12 cellular contexts compared by ENCODE assay signal in genomic region chr20:49270177-49270576, GRCh38. TPM values are rescaled to one million over a fixed set of nuclear protein-coding genes. Genes with fewer than 3 reads are reported as not detected.
DNase-seq lines count a peak whose midpoint lies in the region; ATAC-seq and TF ChIP-seq lines count a peak whose summit lies in the region.
"Had no signal": no experiment of that assay in that cellular context is flagged by ENCODE, and none has a peak within 500 bp of the region (broad histone marks: within the 10 kb centered on the region; RNA-seq: fewer than 3 reads in every experiment).

No MANE protein-coding gene starts in this region.

- H3K27ac ChIP-seq in naive thymus-derived CD4-positive, alpha-beta T cell (ENCODE audit: low read depth, low read length): no peak overlapping the region

- H3K27ac Mint-ChIP-seq in activated CD4-positive, alpha-beta T cell treated with anti-CD3 and anti-CD28 coated beads, Interleukin-2, amount 10 ng/mL, durations not matched to agents 24 days and 14 days: peak overlapping the region; percentile 10
- H3K27ac Mint-ChIP-seq in activated naive CD8-positive, alpha-beta T cell treated with anti-CD3 and anti-CD28 coated beads, Interleukin-2, amount 50 U/mL, for 24 hours: peak overlapping the region; percentile 60
- H3K27ac Mint-ChIP-seq in naive thymus-derived CD4-positive, alpha-beta T cell: peak overlapping the region in 3 of 9 donors; percentile 21 to 39 (median 32)

- H3K36me3 Mint-ChIP-seq in activated CD4-positive, alpha-beta T cell treated with anti-CD3 and anti-CD28 coated beads, Interleukin-2, amount 10 ng/mL, durations not matched to agents 24 days and 14 days (ENCODE audit: low read depth): peaks cover 78% of the 10 kb centered on the region
- H3K36me3 Mint-ChIP-seq in activated naive CD8-positive, alpha-beta T cell treated with anti-CD3 and anti-CD28 coated beads, Interleukin-2, amount 50 U/mL, for 24 hours (ENCODE audit: low read depth): peaks cover 80% of the 10 kb centered on the region
- H3K36me3 Mint-ChIP-seq in naive thymus-derived CD4-positive, alpha-beta T cell: peaks cover 12 to 66% (median 61%) of the 10 kb centered on the region in 5 donors

- no peaks in the 10 kb centered on the region for H3K27me3 ChIP-seq in naive thymus-derived CD4-positive, alpha-beta T cell (ENCODE audit: control insufficient read depth in 2 of 2, insufficient read depth in 2 of 2, low read length in 2 of 2)

- H3K4me1 Mint-ChIP-seq in activated CD4-positive, alpha-beta T cell treated with anti-CD3 and anti-CD28 coated beads, Interleukin-2, amount 10 ng/mL, durations not matched to agents 24 days and 14 days: peaks cover 64% of the 10 kb centered on the region
- peaks cover 82% of the 10 kb centered on the region for H3K4me1 Mint-ChIP-seq in activated naive CD8-positive, alpha-beta T cell treated with anti-CD3 and anti-CD28 coated beads, Interleukin-2, amount 50 U/mL, for 24 hours
- peaks cover 52 to 87% (median 73%) of the 10 kb centered on the region in 7 donors for H3K4me1 Mint-ChIP-seq in naive thymus-derived CD4-positive, alpha-beta T cell

- CTCF ChIA-PET in naive thymus-derived CD4-positive, alpha-beta T cell (lab: Charles Lee): no interaction called here

- intact Hi-C loops in activated CD4-positive, alpha-beta T cell treated with anti-CD3 and anti-CD28 coated beads, Interleukin-2, amount 10 ng/mL, durations not matched to agents 24 days and 14 days (cut with micrococcal nuclease): no loop called here
- intact Hi-C loops in naive thymus-derived CD4-positive, alpha-beta T cell (cut with micrococcal nuclease): loop anchor here in 1 of 2 donors (10.0 kb wide), 1 partner anchor 505 kb away; no protein-coding TSS in a partner anchor

- POLR2A ChIA-PET in naive thymus-derived CD4-positive, alpha-beta T cell (lab: Charles Lee): interaction anchor here (0.7 to 2.0 kb wide), 4 partner anchors 8 to 23 kb away, joined by 3 to 5 read pairs (median 4); partner anchors contain the start of gene ZNFX1

- peak overlapping the region; percentile 28 for H3K4me3 ChIP-seq in HFF-Myc (replicated peaks; ENCODE audit: low read depth, low read length)
- H3K4me3 ChIP-seq in naive thymus-derived CD4-positive, alpha-beta T cell (ENCODE audit: low read length): no peak overlapping the region

- no peak for ATAC-seq in activated naive CD8-positive, alpha-beta T cell treated with anti-CD3 and anti-CD28 coated beads, Interleukin-2, amount 50 U/mL, for 24 hours
- ATAC-seq in naive thymus-derived CD4-positive, alpha-beta T cell: no peak
- ATAC-seq in GM18498 (IDR thresholded peaks at IDR 0.05; ENCODE audit: unreplicated experiment): no peak
- ATAC-seq: sciatic nerve had no signal

- H3K27me3 Mint-ChIP-seq in activated CD4-positive, alpha-beta T cell treated with anti-CD3 and anti-CD28 coated beads, Interleukin-2, amount 10 ng/mL, durations not matched to agents 24 days and 14 days: no peaks in the 10 kb centered on the region
- no peaks in the 10 kb centered on the region for H3K27me3 Mint-ChIP-seq in activated naive CD8-positive, alpha-beta T cell treated with anti-CD3 and anti-CD28 coated beads, Interleukin-2, amount 50 U/mL, for 24 hours
- no peaks in the 10 kb centered on the region for H3K27me3 Mint-ChIP-seq in naive thymus-derived CD4-positive, alpha-beta T cell

- no peak for TF ChIP-seq CTCF in HFF-Myc (IDR thresholded peaks at IDR 0.05; ENCODE audit: low read depth, low read length, missing control alignments)

- peaks cover 23 to 27% of the 10 kb centered on the region in 2 donors for H3K4me1 ChIP-seq in naive thymus-derived CD4-positive, alpha-beta T cell (ENCODE audit: control insufficient read depth in 2 of 2, insufficient read depth in 2 of 2, low read length in 2 of 2)

- no peaks in the 10 kb centered on the region for H3K9me3 ChIP-seq in naive thymus-derived CD4-positive, alpha-beta T cell (ENCODE audit: control insufficient read depth in 2 of 3, low read length in 3 of 3)

- DNase-seq in activated CD4-positive, alpha-beta T cell treated with anti-CD3 and anti-CD28 coated beads, Interleukin-2, amount 10 ng/mL, durations not matched to agents 24 days and 14 days: no peak
- no peak for DNase-seq in activated CD4-positive, alpha-beta T cell treated with anti-CD3 and anti-CD28 coated beads for 4 hours
- no peak for DNase-seq in HFF-Myc (ENCODE audit: extremely low read depth, low read depth)
- DNase-seq in activated naive CD8-positive, alpha-beta T cell treated with anti-CD3 and anti-CD28 coated beads, Interleukin-2, amount 50 U/mL, for 24 hours: no peak
- DNase-seq in naive thymus-derived CD4-positive, alpha-beta T cell: no peak
- DNase-seq in stimulated activated naive CD4-positive, alpha-beta T cell (lab: John Stamatoyannopoulos, UW): no peak
- DNase-seq in activated gamma-delta T cell (lab: John Stamatoyannopoulos, UW): no peak
- DNase-seq: ACHN, glutamatergic neuron, NCI-H1930 had no signal

- H3K4me3 Mint-ChIP-seq in activated CD4-positive, alpha-beta T cell treated with anti-CD3 and anti-CD28 coated beads, Interleukin-2, amount 10 ng/mL, durations not matched to agents 24 days and 14 days: peak overlapping the region; percentile 78
- H3K4me3 Mint-ChIP-seq in activated naive CD8-positive, alpha-beta T cell treated with anti-CD3 and anti-CD28 coated beads, Interleukin-2, amount 50 U/mL, for 24 hours: peak overlapping the region; percentile 78
- peak overlapping the region in 9 of 10 donors; percentile 45 to 84 (median 70) for H3K4me3 Mint-ChIP-seq in naive thymus-derived CD4-positive, alpha-beta T cell

- H3K36me3 ChIP-seq in naive thymus-derived CD4-positive, alpha-beta T cell (ENCODE audit: control insufficient read depth in 2 of 3, insufficient read depth in 3 of 3, low read length in 3 of 3): peaks cover 16 to 64% (median 18%) of the 10 kb centered on the region in 3 experiments

- peaks cover 5% of the 10 kb centered on the region for H3K9me3 Mint-ChIP-seq in activated CD4-positive, alpha-beta T cell treated with anti-CD3 and anti-CD28 coated beads, Interleukin-2, amount 10 ng/mL, durations not matched to agents 24 days and 14 days
- peaks cover 5% of the 10 kb centered on the region for H3K9me3 Mint-ChIP-seq in activated naive CD8-positive, alpha-beta T cell treated with anti-CD3 and anti-CD28 coated beads, Interleukin-2, amount 50 U/mL, for 24 hours
- H3K9me3 Mint-ChIP-seq in naive thymus-derived CD4-positive, alpha-beta T cell: peaks cover 0 to 7% (median 0%) of the 10 kb centered on the region in 11 donors

RNA-seq across cellular contexts. Expression of gene ZNFX1, which starts 7.7 kb away (rescaled TPM):
- 61.2 and 61.5 TPM in 2 replicates for total RNA-seq in activated CD4-positive, alpha-beta T cell treated with anti-CD3 and anti-CD28 coated beads, Interleukin-2, amount 10 ng/mL, durations not matched to agents 24 days and 14 days
- 10 to 100 TPM; 45.0 to 83.7 (median 62.2) TPM for total RNA-seq in naive thymus-derived CD4-positive, alpha-beta T cell
- polyA plus RNA-seq in naive thymus-derived CD4-positive, alpha-beta T cell: 10 to 100 TPM; 34.5 to 79.5 TPM

RNA-seq across cellular contexts. Expression of gene DDX27, which starts 51.0 kb away (rescaled TPM):
- total RNA-seq in activated CD4-positive, alpha-beta T cell treated with anti-CD3 and anti-CD28 coated beads, Interleukin-2, amount 10 ng/mL, durations not matched to agents 24 days and 14 days: 56.5 and 56.9 TPM in 2 replicates
- 10 to 100 TPM; 43.4 to 94.1 (median 65.7) TPM for total RNA-seq in naive thymus-derived CD4-positive, alpha-beta T cell
- polyA plus RNA-seq in naive thymus-derived CD4-positive, alpha-beta T cell: 10 to 100 TPM; 35.6 to 67.6 TPM
